ENCODE assay signal across 8 cellular contexts in the genomic region with DNA sequence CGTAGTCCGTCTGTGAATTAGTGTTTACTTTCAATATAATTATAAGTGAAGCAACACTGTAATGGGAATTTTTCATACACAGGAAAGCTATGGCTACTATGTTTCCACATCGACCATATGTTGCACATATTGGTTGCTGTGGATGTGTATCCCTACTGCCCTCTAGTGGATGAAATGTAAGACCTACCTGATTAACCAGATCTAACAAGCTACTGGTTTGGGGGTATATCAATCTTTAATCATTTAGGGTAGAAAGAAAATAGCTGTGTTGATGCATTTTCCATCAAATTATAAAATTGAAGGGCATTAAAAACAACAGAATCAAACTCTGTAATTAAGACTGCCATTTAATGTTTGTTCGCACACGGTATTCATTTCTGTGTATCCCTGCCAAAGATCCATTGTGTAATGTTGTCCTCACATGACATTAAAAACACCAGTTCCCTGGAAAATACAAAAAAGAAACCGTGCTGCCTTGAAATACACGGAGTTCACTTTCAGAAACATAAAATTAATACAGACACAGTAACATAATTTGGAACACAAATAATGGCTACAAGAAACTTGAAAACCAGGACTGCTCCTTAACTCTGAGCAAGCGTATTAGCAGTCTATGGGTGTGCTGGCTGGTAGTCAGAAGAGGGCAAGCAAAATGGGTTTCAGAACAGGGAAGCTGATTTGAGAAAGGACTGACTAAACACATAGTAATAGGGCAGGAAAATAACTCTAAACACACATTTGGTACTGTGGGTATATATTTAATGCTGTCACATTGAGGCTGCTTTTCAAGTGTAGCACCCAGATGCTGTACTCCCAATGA.
DNase-seq lines count a peak whose midpoint lies in the region; ATAC-seq and TF ChIP-seq lines count a peak whose summit lies in the region.

No MANE protein-coding gene starts in this region.

- no peaks in the 10 kb centered on the region for H3K9me3 Mint-ChIP-seq in activated T-helper 17 cell treated with anti-CD3 and anti-CD28 coated beads, Interleukin-2, amount 50 U/mL, for 72 hours
- no peaks in the 10 kb centered on the region for H3K9me3 Mint-ChIP-seq in glutamatergic neuron (ENCODE audit: unreplicated experiment)

- ATAC-seq in GM19035 (IDR thresholded peaks at IDR 0.05; ENCODE audit: unreplicated experiment) (peak; percentile 75), HG03135 (IDR thresholded peaks at IDR 0.05; ENCODE audit: unreplicated experiment) (peak; percentile 61), psoas muscle (peak; percentile 73 to 87 (median 82))
- ATAC-seq in activated T-helper 17 cell treated with anti-CD3 and anti-CD28 coated beads, Interleukin-2, amount 50 U/mL, for 72 hours (replicated peaks), result peak; percentile 68

- TF ChIP-seq CTCF in glutamatergic neuron (IDR thresholded peaks at IDR 0.05; ENCODE audit: partially characterized antibody, unreplicated experiment) (peak; percentile 90), psoas muscle (IDR thresholded peaks at IDR 0.05) (peak; percentile 86)

- no peak overlapping the region for H3K27ac ChIP-seq in psoas muscle

- intact Hi-C loops in psoas muscle (cut with DNase I), result loop anchor here in 1 of 2 donors (2.0 to 5.0 kb wide), 2 partner anchors 33 to 36 kb away; no protein-coding TSS in a partner anchor

- H3K36me3 Mint-ChIP-seq in activated T-helper 17 cell treated with anti-CD3 and anti-CD28 coated beads, Interleukin-2, amount 50 U/mL, for 72 hours (ENCODE audit: low read depth), result no peaks in the 10 kb centered on the region
- H3K36me3 Mint-ChIP-seq in glutamatergic neuron (ENCODE audit: unreplicated experiment), result no peaks in the 10 kb centered on the region

- H3K9me3 ChIP-seq in psoas muscle, result no peaks in the 10 kb centered on the region

- peak overlapping the region; percentile 40 for H3K4me3 ChIP-seq in psoas muscle

- no peaks in the 10 kb centered on the region for H3K27me3 ChIP-seq in psoas muscle (ENCODE audit: insufficient read depth in 3 of 3, low read length in 2 of 3)

- H3K36me3 ChIP-seq in psoas muscle (ENCODE audit: insufficient read depth in 1 of 2, low read depth in 1 of 2), result no peaks in the 10 kb centered on the region

- 21 to 25% (median 22%) methylated on average over 8 of the region's 8 CpGs for whole genome bisulfite sequencing in psoas muscle, 3 donors

- H3K27ac Mint-ChIP-seq in activated T-helper 17 cell treated with anti-CD3 and anti-CD28 coated beads, Interleukin-2, amount 50 U/mL, for 72 hours, result peak overlapping the region; percentile 88
- no peak overlapping the region for H3K27ac Mint-ChIP-seq in glutamatergic neuron (ENCODE audit: unreplicated experiment)

- DNase-seq in DMS 273 (lab: John Stamatoyannopoulos, UW; ENCODE audit: unreplicated experiment), result peak; percentile 94
- peak; percentile 87 for DNase-seq in NCI-H2107 treated with DMSO at 0.1 percent for 48 hours (lab: John Stamatoyannopoulos, UW; ENCODE audit: unreplicated experiment)
- DNase-seq in glutamatergic neuron, result no peak
- no peak for DNase-seq in psoas muscle
- DNase-seq in mesenteric fat pad (ENCODE audit: low spot score), result no peak

- H3K27me3 Mint-ChIP-seq in activated T-helper 17 cell treated with anti-CD3 and anti-CD28 coated beads, Interleukin-2, amount 50 U/mL, for 72 hours, result no peaks in the 10 kb centered on the region
- H3K27me3 Mint-ChIP-seq in glutamatergic neuron (ENCODE audit: unreplicated experiment), result no peaks in the 10 kb centered on the region

- H3K4me1 ChIP-seq in psoas muscle, result peaks cover 63% of the 10 kb centered on the region

- peak overlapping the region; percentile 61 for H3K4me3 Mint-ChIP-seq in activated T-helper 17 cell treated with anti-CD3 and anti-CD28 coated beads, Interleukin-2, amount 50 U/mL, for 72 hours
- no peak overlapping the region for H3K4me3 Mint-ChIP-seq in glutamatergic neuron (ENCODE audit: unreplicated experiment)

- peaks cover 21% of the 10 kb centered on the region for H3K4me1 Mint-ChIP-seq in activated T-helper 17 cell treated with anti-CD3 and anti-CD28 coated beads, Interleukin-2, amount 50 U/mL, for 72 hours
- H3K4me1 Mint-ChIP-seq in glutamatergic neuron (ENCODE audit: low read depth, unreplicated experiment), result peaks cover 23% of the 10 kb centered on the region

Comparison
In these comparisons a context has a peak if more than half of its experiments do, and no peak if none do; other contexts are left out.
1. DNase-seq: peak in DMS 273 (single experiment) and NCI-H2107 treated with DMSO at 0.1 percent for 48 hours (single experiment); none in glutamatergic neuron (single experiment), psoas muscle (0 of 2) and mesenteric fat pad (single experiment).
2. Peak in every context shown above with its lines, with median percentiles within 50 percentile points of each other: ATAC-seq.